8 cellular contexts compared by ENCODE assay signal in the genomic region with DNA sequence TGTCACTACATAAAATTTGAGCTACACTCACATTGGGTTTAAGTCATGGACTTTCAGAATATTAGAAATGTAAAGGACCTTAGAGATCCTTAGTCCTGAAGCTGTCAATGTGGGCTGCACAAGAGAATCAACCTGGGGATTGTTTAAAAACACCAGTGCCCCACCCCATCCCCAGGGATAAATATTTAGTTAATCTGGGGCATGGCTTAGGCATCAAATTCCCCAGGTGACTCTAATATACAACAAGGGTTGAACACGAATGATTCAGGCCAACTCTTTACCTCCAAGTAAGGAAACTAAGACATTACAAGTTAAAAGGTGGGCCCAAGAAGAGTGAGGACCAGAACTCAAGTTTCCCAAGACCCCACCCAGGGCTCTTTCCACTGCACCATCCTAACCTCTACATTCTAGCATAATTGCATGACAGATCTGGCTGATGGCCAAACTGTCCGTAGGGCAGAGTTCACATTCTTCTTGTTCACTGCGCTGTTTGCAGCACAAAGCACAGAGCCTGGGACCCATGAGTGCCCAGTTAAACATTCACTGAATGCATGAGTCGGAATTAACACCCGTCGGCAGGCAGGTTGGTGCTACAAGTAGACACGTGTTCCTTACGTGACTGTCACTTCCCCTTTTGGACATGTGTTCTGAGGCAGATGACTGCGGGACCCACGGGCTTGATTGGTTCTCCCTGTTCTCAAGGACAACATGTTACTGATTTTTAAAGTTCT. TPM values are rescaled to one million over a fixed set of nuclear protein-coding genes. Genes with fewer than 3 reads are reported as not detected.
A peak's percentile ranks its signal among the peaks of the same experiment; 100 is the strongest.
DNase-seq lines count a peak whose midpoint lies in the region; ATAC-seq and TF ChIP-seq lines count a peak whose summit lies in the region.

No MANE protein-coding gene starts in this region.

- H3K4me3 ChIP-seq in HAP-1: no peak overlapping the region

- no peak overlapping the region for H3K4me3 Mint-ChIP-seq in activated naive CD4-positive, alpha-beta T cell treated with anti-CD3 and anti-CD28 coated beads for 36 hours
- H3K4me3 Mint-ChIP-seq in T-helper 17 cell: no peak overlapping the region
- no peak overlapping the region for H3K4me3 Mint-ChIP-seq in mesothelial cell of epicardium

- H3K27me3 Mint-ChIP-seq in activated naive CD4-positive, alpha-beta T cell treated with anti-CD3 and anti-CD28 coated beads for 36 hours (ENCODE audit: low read depth): no peaks in the 10 kb centered on the region
- H3K27me3 Mint-ChIP-seq in T-helper 17 cell: no peaks in the 10 kb centered on the region
- no peaks in the 10 kb centered on the region for H3K27me3 Mint-ChIP-seq in mesothelial cell of epicardium (ENCODE audit: low read depth)

- H3K4me1 ChIP-seq in HAP-1: no peaks in the 10 kb centered on the region

- ATAC-seq in HG02943 (IDR thresholded peaks at IDR 0.05; ENCODE audit: low read depth, unreplicated experiment) (peak; percentile 85), T-helper 17 cell (peak; percentile 48)

- peak overlapping the region; percentile 68 for H3K27ac Mint-ChIP-seq in activated naive CD4-positive, alpha-beta T cell treated with anti-CD3 and anti-CD28 coated beads for 36 hours
- H3K27ac Mint-ChIP-seq in T-helper 17 cell: peak overlapping the region; percentile 95
- peak overlapping the region; percentile 11 for H3K27ac Mint-ChIP-seq in mesothelial cell of epicardium

- DNase-seq in activated naive CD4-positive, alpha-beta T cell treated with anti-CD3 and anti-CD28 coated beads for 36 hours: peak; percentile 71
- no peak for DNase-seq in activated naive CD4-positive, alpha-beta T cell (lab: John Stamatoyannopoulos, UW)
- DNase-seq in T-helper 17 cell: no peak
- DNase-seq in mesothelial cell of epicardium (ENCODE audit: low spot score in 2 of 2, unreplicated experiment in 2 of 2): no peak
- no peak for DNase-seq in HUDEP-2 (lab: John Stamatoyannopoulos, UW; ENCODE audit: unreplicated experiment in 76 of 76)
- DNase-seq in DMS153 (lab: John Stamatoyannopoulos, UW): no peak
- no peak for DNase-seq in HAP-1 (ENCODE audit: low spot score in 2 of 2)

- H3K9me3 Mint-ChIP-seq in activated naive CD4-positive, alpha-beta T cell treated with anti-CD3 and anti-CD28 coated beads for 36 hours: no peaks in the 10 kb centered on the region
- no peaks in the 10 kb centered on the region for H3K9me3 Mint-ChIP-seq in mesothelial cell of epicardium

- no peaks in the 10 kb centered on the region for H3K9me3 ChIP-seq in T-helper 17 cell (ENCODE audit: control insufficient read depth, low read length, poor library complexity, severe bottlenecking)
- no peaks in the 10 kb centered on the region for H3K9me3 ChIP-seq in HAP-1

- no peak for TF ChIP-seq CTCF in mesothelial cell of epicardium (IDR thresholded peaks at IDR 0.05; ENCODE audit: unreplicated experiment)

- in situ Hi-C loops in HAP-1 (cut with MboI; ENCODE audit: low sequenced_read_pairs): no loop called here

- H3K36me3 Mint-ChIP-seq in activated naive CD4-positive, alpha-beta T cell treated with anti-CD3 and anti-CD28 coated beads for 36 hours (ENCODE audit: low read depth): peaks cover 71% of the 10 kb centered on the region
- peaks cover 9% of the 10 kb centered on the region for H3K36me3 Mint-ChIP-seq in T-helper 17 cell (ENCODE audit: low read depth)
- peaks cover 38% of the 10 kb centered on the region for H3K36me3 Mint-ChIP-seq in mesothelial cell of epicardium

- intact Hi-C loops in activated naive CD4-positive, alpha-beta T cell treated with anti-CD3 and anti-CD28 coated beads for 36 hours (cut with micrococcal nuclease): loop anchor here (1.0 kb wide), 1 partner anchor 9 kb away; no protein-coding TSS in a partner anchor

- H3K27me3 ChIP-seq in HAP-1 (ENCODE audit: low read depth): no peaks in the 10 kb centered on the region

- H3K4me1 Mint-ChIP-seq in activated naive CD4-positive, alpha-beta T cell treated with anti-CD3 and anti-CD28 coated beads for 36 hours (ENCODE audit: low read depth): peaks cover 79% of the 10 kb centered on the region
- peaks cover 36% of the 10 kb centered on the region for H3K4me1 Mint-ChIP-seq in T-helper 17 cell
- peaks cover 5% of the 10 kb centered on the region for H3K4me1 Mint-ChIP-seq in mesothelial cell of epicardium

- peaks cover 20% of the 10 kb centered on the region for H3K36me3 ChIP-seq in HAP-1 (replicated peaks)

- CTCF ChIA-PET in activated naive CD4-positive, alpha-beta T cell treated with anti-CD3 and anti-CD28 coated beads for 36 hours (lab: Charles Lee): interaction anchor here (1.7 kb wide), 1 partner anchor 37 kb away, joined by 3 read pairs; no protein-coding TSS in a partner anchor

RNA-seq across cellular contexts. Expression of a gene that starts 25.2 kb away (rescaled TPM):
- total RNA-seq in activated naive CD4-positive, alpha-beta T cell treated with anti-CD3 and anti-CD28 coated beads for 36 hours: 100 to 1,000 TPM; 490 to 492 TPM
- 100 to 1,000 TPM; 363 to 389 TPM for total RNA-seq in T-helper 17 cell
- total RNA-seq in mesothelial cell of epicardium: 80.9 to 82.9 TPM (median 82.2 TPM) in 3 replicates

Comparison
In these comparisons a context has a peak if more than half of its experiments do, and no peak if none do; other contexts are left out.
1. H3K27ac Mint-ChIP-seq: peak in every context shown above with its lines; median percentile 95 in T-helper 17 cell; 68 in activated naive CD4-positive, alpha-beta T cell treated with anti-CD3 and anti-CD28 coated beads for 36 hours; 11 in mesothelial cell of epicardium.